1 cellular context compared by ENCODE assay signal in the genomic region with DNA sequence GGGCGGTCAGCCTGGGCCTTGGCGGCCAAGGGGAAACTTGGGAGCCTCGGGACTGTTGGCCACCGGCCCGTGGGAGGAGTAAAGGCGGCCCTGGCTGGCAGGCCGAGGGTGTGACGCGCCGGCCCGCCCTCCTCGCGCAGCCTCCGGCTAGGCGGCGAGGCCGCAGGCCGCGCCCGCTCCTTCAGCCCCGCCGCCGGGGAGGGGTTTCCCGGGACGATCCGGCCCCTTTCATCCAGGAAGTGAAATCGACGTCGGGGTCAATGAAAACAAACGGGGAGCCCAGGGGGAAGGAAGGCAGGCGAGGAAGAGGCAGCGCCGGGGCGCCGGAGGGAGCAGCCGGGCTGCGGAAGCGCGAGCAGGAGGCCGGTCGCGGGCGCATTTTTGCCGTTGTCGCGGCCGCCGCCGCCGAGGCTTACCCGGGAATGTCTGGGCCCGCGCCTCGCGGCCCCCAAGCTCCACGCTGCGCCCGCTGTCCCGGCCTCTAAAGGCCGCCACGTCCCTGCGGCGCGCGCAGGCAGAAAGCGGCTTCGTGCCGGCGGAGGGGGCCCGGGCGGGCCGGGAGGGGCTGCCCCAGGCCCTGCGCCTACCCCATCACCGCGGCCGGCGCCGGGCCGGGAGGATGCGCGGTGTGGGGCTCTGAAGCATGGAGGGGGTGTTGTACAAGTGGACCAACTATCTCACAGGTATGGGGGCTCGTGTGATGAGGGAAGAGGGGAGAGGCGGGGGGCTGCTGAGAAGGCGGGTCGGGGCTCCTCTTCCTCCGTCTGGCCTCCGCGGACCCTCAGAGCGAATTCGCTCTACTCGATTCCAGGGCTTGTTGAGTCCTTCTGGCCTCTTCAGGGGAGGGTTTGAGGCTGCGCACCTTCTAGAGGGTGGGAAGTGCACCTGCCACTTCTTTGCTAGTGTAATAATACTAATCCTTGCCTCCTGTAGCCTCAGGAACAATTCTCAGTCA.
TF ChIP-seq lines count a peak whose summit lies in the region.

A gene (plus strand): TSS at position 231 of the 955 bp plus-strand sequence. CDS start 413 bp downstream, at position 644.

TF ChIP-seq in GM23338, 12 proteins besides CTCF, POLR2A, EP300 and RAD21 (continued from another document):
- TF ChIP-seq POLR2AphosphoS5 (IDR thresholded peaks at IDR 0.05; ENCODE audit: low read depth) = peak; percentile 56; the same call in 1 of the 2 replicates
